25 cellular contexts compared by ENCODE assay signal in genomic region chr14:90561920-90562319, GRCh38.
"Had no signal": no experiment of that assay in that cellular context is flagged by ENCODE, and none has a peak within 500 bp of the region (broad histone marks: within the 10 kb centered on the region; RNA-seq: fewer than 3 reads in every experiment).

No MANE protein-coding gene starts in this region.

- H3K4me1 ChIP-seq: adrenal gland, ascending aorta, breast epithelium, foreskin keratinocyte had no signal

- ATAC-seq: activated CD4-positive, alpha-beta T cell treated with anti-CD3 and anti-CD28 coated beads for 36 hours; activated CD8-positive, alpha-beta memory T cell treated with anti-CD3 and anti-CD28 coated beads, Interleukin-2, amount 10 ng/mL, durations not matched to agents 7 days and 5 days; activated CD8-positive, alpha-beta T cell treated with anti-CD3 and anti-CD28 coated beads, Interleukin-2, amount 10 ng/mL, durations not matched to agents 7 days and 5 days; activated naive CD8-positive, alpha-beta T cell treated with anti-CD3 and anti-CD28 coated beads, Interleukin-2, amount 50 U/mL, for 24 hours; foreskin keratinocyte; gastrocnemius medialis had no signal

- H3K27me3 ChIP-seq: adrenal gland, ascending aorta, breast epithelium, esophagus muscularis mucosa, foreskin keratinocyte, gastrocnemius medialis had no signal

- H3K36me3 ChIP-seq: adrenal gland, ascending aorta, breast epithelium, gastrocnemius medialis had no signal

- H3K4me3 ChIP-seq: adrenal gland, ascending aorta, breast epithelium, esophagus muscularis mucosa, gastrocnemius medialis had no signal

- H3K27ac ChIP-seq: adrenal gland, ascending aorta, breast epithelium, foreskin keratinocyte, gastrocnemius medialis had no signal

- DNase-seq: activated CD4-positive, alpha-beta memory T cell treated with anti-CD3 and anti-CD28 coated beads for 36 hours; activated CD4-positive, alpha-beta T cell treated with anti-CD3 and anti-CD28 coated beads for 36 hours; activated CD4-positive, alpha-beta T cell treated with anti-CD3 and anti-CD28 coated beads, Interleukin-2, amount 10 ng/mL, durations not matched to agents 24 days and 14 days; activated CD4-positive, CD25-positive, alpha-beta regulatory T cell; activated CD4-positive, CD25-positive, alpha-beta regulatory T cell treated with anti-CD3 and anti-CD28 coated beads, Interleukin-2, amount 50 U/mL, for 72 hours; activated CD8-positive, alpha-beta memory T cell treated with anti-CD3 and anti-CD28 coated beads, Interleukin-2, amount 10 ng/mL, durations not matched to agents 7 days and 5 days; activated CD8-positive, alpha-beta memory T cell treated with anti-CD3 and anti-CD28 coated beads, Interleukin-2, amount 50 U/mL, for 4 hours; activated CD8-positive, alpha-beta T cell treated with anti-CD3 and anti-CD28 coated beads, Interleukin-2, amount 10 ng/mL, durations not matched to agents 7 days and 5 days; activated effector memory CD4-positive, alpha-beta T cell treated with anti-CD3 and anti-CD28 coated beads, Interleukin-2, amount 50 U/mL, for 16 hours; activated naive CD4-positive, alpha-beta T cell treated with anti-CD3 and anti-CD28 coated beads for 36 hours; activated naive CD8-positive, alpha-beta T cell treated with anti-CD3 and anti-CD28 coated beads for 36 hours; activated naive CD8-positive, alpha-beta T cell treated with anti-CD3 and anti-CD28 coated beads, Interleukin-2, amount 50 U/mL, for 24 hours; activated T-cell treated with anti-CD3 and anti-CD28 coated beads, Interleukin-2, amount 50 U/mL, for 1 hour; activated T-cell treated with anti-CD3 and anti-CD28 coated beads, Interleukin-2, amount 50 U/mL, for 48 hours; adrenal gland; caudate nucleus; cortex of kidney; dermis blood vessel endothelial cell; effector CD8-positive, alpha-beta T cell; foreskin keratinocyte; gastrocnemius medialis; T-helper 2 cell had no signal

- H3K9me3 ChIP-seq: adrenal gland, ascending aorta, breast epithelium, esophagus muscularis mucosa, gastrocnemius medialis had no signal
